ENCODE assay signal across 1 cellular context in the genomic region with DNA sequence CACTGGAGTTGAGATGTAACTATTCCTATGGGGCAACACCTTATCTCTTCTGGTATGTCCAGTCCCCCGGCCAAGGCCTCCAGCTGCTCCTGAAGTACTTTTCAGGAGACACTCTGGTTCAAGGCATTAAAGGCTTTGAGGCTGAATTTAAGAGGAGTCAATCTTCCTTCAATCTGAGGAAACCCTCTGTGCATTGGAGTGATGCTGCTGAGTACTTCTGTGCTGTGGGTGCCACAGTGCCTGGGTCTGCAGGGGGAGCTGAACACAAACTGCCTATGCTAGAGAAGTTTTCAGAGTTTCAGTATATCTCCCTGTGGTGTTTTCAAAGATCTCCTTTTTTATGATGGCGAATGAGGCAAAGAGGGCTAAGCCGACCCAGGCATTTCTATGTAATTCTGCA.
TF ChIP-seq lines count a peak whose summit lies in the region.

No MANE protein-coding gene starts in this region.

TF ChIP-seq in H1, 55 proteins besides CTCF, POLR2A, EP300 and RAD21:
- no peak for TF ChIP-seq TAF7 (optimal IDR thresholded peaks at IDR 0.05; ENCODE audit: borderline replicate concordance, low read depth, low read length)
- TF ChIP-seq NRF1 (IDR thresholded peaks at IDR 0.05; ENCODE audit: low read depth, low read length): no peak
- no peak for TF ChIP-seq SP1 (IDR thresholded peaks at IDR 0.05; ENCODE audit: low read depth, low read length)
- TF ChIP-seq RNF2 (IDR thresholded peaks at IDR 0.05; ENCODE audit: borderline replicate concordance, low read depth, low read length, missing control alignments, poor library complexity, severe bottlenecking): no peak
